In genomic region chr3:157786216-157786615, GRCh38 we compare ENCODE assay signal across 12 cellular contexts.
DNase-seq lines count a peak whose midpoint lies in the region; ATAC-seq, FAIRE-seq and TF ChIP-seq lines count a peak whose summit lies in the region.
"Had no signal": no experiment of that assay in that cellular context is flagged by ENCODE, and none has a peak within 500 bp of the region (broad histone marks: within the 10 kb centered on the region; RNA-seq: fewer than 3 reads in every experiment).

No MANE protein-coding gene starts in this region.

- H4K91ac ChIP-seq in mesenchymal stem cell (ENCODE audit: low read length) = no peak overlapping the region

- H3K4me1 ChIP-seq in mesenchymal stem cell (ENCODE audit: control insufficient read depth, insufficient read depth, low read depth, low read length) = peaks cover 2% of the 10 kb centered on the region
- H3K4me1 ChIP-seq: BLaER1 had no signal

- H3K9ac ChIP-seq in mesenchymal stem cell (ENCODE audit: low read length) = peak overlapping the region; percentile 54
- H3K9ac ChIP-seq: BLaER1 had no signal

- H2BK12ac ChIP-seq in mesenchymal stem cell (ENCODE audit: low read length in 2 of 2) = no peak overlapping the region

- H2BK120ac ChIP-seq in mesenchymal stem cell (ENCODE audit: low read depth, low read length) = no peak overlapping the region

- no peak overlapping the region for H3K4me2 ChIP-seq in mesenchymal stem cell (ENCODE audit: low read length, poor library complexity, severe bottlenecking)
- H3K4me2 ChIP-seq: BLaER1 had no signal

- no peaks in the 10 kb centered on the region for H3K79me1 ChIP-seq in mesenchymal stem cell (replicated peaks; ENCODE audit: low read length, poor library complexity, severe bottlenecking)

- H3K9me3 ChIP-seq in mesenchymal stem cell (ENCODE audit: control insufficient read depth, low read length) = no peaks in the 10 kb centered on the region
- H3K9me3 ChIP-seq: BLaER1 had no signal

- no peak overlapping the region for H2BK5ac ChIP-seq in mesenchymal stem cell (ENCODE audit: low read depth, low read length, poor library complexity, severe bottlenecking)

- no peak for FAIRE-seq in HTR-8/SVneo (lab: Jason Lieb, UNC)

- DNase-seq in AG08395 (ENCODE audit: low spot score) (peak; percentile 77), HTR-8/SVneo (ENCODE audit: insufficient read length, low spot score) (peak; percentile 10), cardiac fibroblast (ENCODE audit: low read depth in 2 of 2) (peak; percentile 80), mesenchymal stem cell (no peak), NCI-H524 (lab: John Stamatoyannopoulos, UW) (no peak), RKO (ENCODE audit: low spot score) (no peak)
- DNase-seq in activated CD4-positive, alpha-beta T cell treated with anti-CD3 and anti-CD28 coated beads, Interleukin-2, amount 50 U/mL, for 1 hour = no peak
- DNase-seq: activated CD4-positive, alpha-beta T cell treated with anti-CD3 and anti-CD28 coated beads, Interleukin-2, amount 50 U/mL, for 4 hours; left colon; stimulated activated CD4-positive, alpha-beta T cell treated with anti-CD3 and anti-CD28 coated beads, Interleukin-15, amount 100 ng/mL, for 24 hours had no signal

- WGBS in mesenchymal stem cell = no CpG with 5 or more reads among the region's 2 CpGs

- H3K23ac ChIP-seq in mesenchymal stem cell (ENCODE audit: low read length in 2 of 2) = no peak overlapping the region

- H4K8ac ChIP-seq in mesenchymal stem cell (ENCODE audit: low read length) = no peak overlapping the region

- H3K27me3 ChIP-seq in mesenchymal stem cell (ENCODE audit: control insufficient read depth in 1 of 2, insufficient read depth in 1 of 2, low read length in 2 of 2) = no peaks in the 10 kb centered on the region
- H3K27me3 ChIP-seq: BLaER1 had no signal

- H2AK5ac ChIP-seq in mesenchymal stem cell (ENCODE audit: low read length, severe bottlenecking) = no peak overlapping the region

- no peak overlapping the region for H3K14ac ChIP-seq in mesenchymal stem cell (ENCODE audit: low read length in 2 of 2)

- no peak overlapping the region for H3K27ac ChIP-seq in mesenchymal stem cell (ENCODE audit: low read length, poor library complexity, severe bottlenecking)
- H3K27ac ChIP-seq: BLaER1 had no signal

- H2BK15ac ChIP-seq in mesenchymal stem cell (ENCODE audit: low read depth, poor library complexity, severe bottlenecking) = no peak overlapping the region

- H3K4me3 ChIP-seq in cardiac fibroblast (replicated peaks in 1 of 2; ENCODE audit: low read depth in 2 of 2, low read length in 2 of 2) (no peak overlapping the region), mesenchymal stem cell (ENCODE audit: insufficient read depth in 1 of 2, low read depth in 1 of 2, low read length in 2 of 2) (peak overlapping the region in 1 of 2 experiments; percentile 40)
- H3K4me3 ChIP-seq: BLaER1 had no signal

- TF ChIP-seq CTCF in cardiac fibroblast (IDR thresholded peaks at IDR 0.05; ENCODE audit: low read depth, low read length) = no peak

- no peak for ATAC-seq in HG03196 (IDR thresholded peaks at IDR 0.05; ENCODE audit: unreplicated experiment)
- ATAC-seq: left colon had no signal

- H3K36me3 ChIP-seq in mesenchymal stem cell (ENCODE audit: control insufficient read depth in 1 of 2, insufficient read depth in 2 of 2, low read depth in 1 of 2, low read length in 2 of 2) = no peaks in the 10 kb centered on the region
- H3K36me3 ChIP-seq: BLaER1 had no signal

- H3K4ac ChIP-seq in mesenchymal stem cell (ENCODE audit: low read depth in 1 of 2, low read length in 2 of 2) = no peak overlapping the region

- no peak overlapping the region for H2AFZ ChIP-seq in mesenchymal stem cell (ENCODE audit: low read depth, low read length)

- no peak overlapping the region for H3K18ac ChIP-seq in mesenchymal stem cell (ENCODE audit: low read depth in 1 of 2, low read length in 2 of 2)

Comparison
In these comparisons a context has a peak if more than half of its experiments do, and no peak if none do; other contexts are left out.
1. DNase-seq: peak in AG08395 (single experiment), HTR-8/SVneo (single experiment) and cardiac fibroblast (2 of 2); none in mesenchymal stem cell (single experiment), activated CD4-positive, alpha-beta T cell treated with anti-CD3 and anti-CD28 coated beads, Interleukin-2, amount 50 U/mL, for 1 hour (single experiment), NCI-H524 (0 of 2) and RKO (single experiment).